ENCODE assay signal across 7 cellular contexts in genomic region chr16:30821441-30821840, GRCh38. TPM values are rescaled to one million over a fixed set of nuclear protein-coding genes. Genes with fewer than 3 reads are reported as not detected.
DNase-seq lines count a peak whose midpoint lies in the region; ATAC-seq, FAIRE-seq and TF ChIP-seq lines count a peak whose summit lies in the region.
"Not testable (repeated sequence)": the region's sequence is repeated elsewhere in the genome, so short reads cannot be mapped to it uniquely, and the experiment has no call there.

No MANE protein-coding gene starts in this region.

- intact Hi-C loops in left colon (cut with DNase I, micrococcal nuclease); transverse colon (cut with DNase I; ENCODE audit: low total_unique reads): not testable (repeated sequence)

- not testable (repeated sequence) for H3K9me3 ChIP-seq in neuronal stem cell (replicated peaks in 1 of 2; ENCODE audit: control insufficient read depth in 2 of 2, insufficient read depth in 1 of 2, low read depth in 1 of 2, low read length in 2 of 2); transverse colon

- H3K36me3 ChIP-seq in bronchial epithelial cell (ENCODE audit: control insufficient read depth, insufficient read depth, low read length); neuronal stem cell (replicated peaks in 1 of 2; ENCODE audit: control insufficient read depth in 2 of 2, insufficient read depth in 2 of 2, low read length in 2 of 2); transverse colon: not testable (repeated sequence)

- DNase-seq in DMS53 treated with DMSO at 0.1 percent for 48 hours (lab: John Stamatoyannopoulos, UW; ENCODE audit: unreplicated experiment) (peak; percentile 50), NCI-H510A (lab: John Stamatoyannopoulos, UW) (peak; percentile 26), NCI-H748 treated with DMSO at 0.1 percent for 48 hours (lab: John Stamatoyannopoulos, UW) (peak; percentile 3), bronchial epithelial cell (ENCODE audit: low read depth) (peak; percentile 19), left colon (peak; percentile 72 to 75), transverse colon (peak; percentile 57)
- not testable (repeated sequence) for DNase-seq in neuronal stem cell (ENCODE audit: low spot score)

- not testable (repeated sequence) for H4K8ac ChIP-seq in neuronal stem cell (ENCODE audit: low read depth, low read length)

- H3K18ac ChIP-seq in neuronal stem cell (ENCODE audit: low read length), result not testable (repeated sequence)

- WGBS in neuronal stem cell (ENCODE audit: extremely low coverage in 2 of 2, insufficient read length in 2 of 2, insufficient replicate concordance in 1 of 2), 2 donors, result no CpG with 5 or more reads among the region's 9 CpGs
- 30 to 67% methylated on average over 2 to 9 of the region's 9 CpGs for WGBS in transverse colon (ENCODE audit: low coverage in 1 of 2), 2 donors

- not testable (repeated sequence) for H3K9ac ChIP-seq in neuronal stem cell (ENCODE audit: low read depth, low read length, poor library complexity)

- ATAC-seq in left colon, result peak; percentile 79

- not testable (repeated sequence) for FAIRE-seq in bronchial epithelial cell (lab: Jason Lieb, UNC)

- not testable (repeated sequence) for TF ChIP-seq POLR2A in transverse colon (IDR thresholded peaks at IDR 0.05)

- in situ Hi-C loops in transverse colon (cut with MboI; ENCODE audit: low pct_ligation_motif_present in 1 of 4, low pct_unique_long_range_greater_than_20kb in 1 of 4, low sequenced_read_pairs in 3 of 4), result not testable (repeated sequence)

- not testable (repeated sequence) for H3K4ac ChIP-seq in neuronal stem cell (ENCODE audit: low read length)

- not testable (repeated sequence) for H3K23ac ChIP-seq in neuronal stem cell (ENCODE audit: low read depth, low read length, poor library complexity)

- TF ChIP-seq EP300 in transverse colon (IDR thresholded peaks at IDR 0.05; ENCODE audit: low read depth), result not testable (repeated sequence)

- H3K27ac ChIP-seq in neuronal stem cell (replicated peaks; ENCODE audit: low read length), result not testable (repeated sequence)
- peak overlapping the region in 3 of 4 donors; percentile 34 to 61 (median 51) for H3K27ac ChIP-seq in transverse colon

- H3K79me1 ChIP-seq in neuronal stem cell (ENCODE audit: low read depth, low read length), result not testable (repeated sequence)

- H2AFZ ChIP-seq in neuronal stem cell (ENCODE audit: low read length), result not testable (repeated sequence)

- H2BK12ac ChIP-seq in neuronal stem cell (ENCODE audit: low read length), result not testable (repeated sequence)

- H3K4me3 ChIP-seq in bronchial epithelial cell (ENCODE audit: low read depth, low read length); neuronal stem cell (ENCODE audit: low read length in 2 of 2); transverse colon: not testable (repeated sequence)

- H3K27me3 ChIP-seq in bronchial epithelial cell (ENCODE audit: control insufficient read depth, insufficient read depth, low read length); neuronal stem cell (ENCODE audit: control insufficient read depth in 3 of 3, insufficient read depth in 3 of 3, low read depth in 1 of 3, low read length in 3 of 3); transverse colon: not testable (repeated sequence)

- H3K14ac ChIP-seq in neuronal stem cell (ENCODE audit: low read length), result not testable (repeated sequence)

- H2BK120ac ChIP-seq in neuronal stem cell (ENCODE audit: low read depth, low read length), result not testable (repeated sequence)

- H3K4me1 ChIP-seq in neuronal stem cell (ENCODE audit: control insufficient read depth in 2 of 2, insufficient read depth in 1 of 2, low read depth in 1 of 2, low read length in 2 of 2), result not testable (repeated sequence)
- peaks cover 0 to 18% (median 2%) of the 10 kb centered on the region in 4 donors for H3K4me1 ChIP-seq in transverse colon

- not testable (repeated sequence) for H2AK5ac ChIP-seq in neuronal stem cell (ENCODE audit: low read depth, low read length)

- peak overlapping the region; percentile 66 for H2BK5ac ChIP-seq in neuronal stem cell (ENCODE audit: low read length)

- not testable (repeated sequence) for H2BK15ac ChIP-seq in neuronal stem cell (ENCODE audit: low read length)

- TF ChIP-seq CTCF in bronchial epithelial cell (IDR thresholded peaks at IDR 0.05; ENCODE audit: insufficient read depth, low read length, severe bottlenecking); transverse colon (IDR thresholded peaks at IDR 0.05): not testable (repeated sequence)

- H4K91ac ChIP-seq in neuronal stem cell (ENCODE audit: low read depth, low read length, poor library complexity), result not testable (repeated sequence)

- not testable (repeated sequence) for H3K4me2 ChIP-seq in neuronal stem cell (ENCODE audit: insufficient read depth, low read length, poor library complexity, severe bottlenecking)

RNA-seq across cellular contexts. Expression of gene ZNF629, which starts 34.4 kb away (rescaled TPM):
- total RNA-seq in bronchial epithelial cell (4.2 and 5.0 TPM in 2 replicates), left colon (10 to 100 TPM; 12.3 to 15.2 TPM), transverse colon (10 to 100 TPM; 13.5 to 29.9 (median 16.4) TPM)
- 10.7 TPM for polyA plus RNA-seq in neuronal stem cell (2013, experiment 1 of 2)
- 11.2 TPM for polyA plus RNA-seq in neuronal stem cell (2013, experiment 2 of 2)

RNA-seq across cellular contexts. Expression of gene RNF40, which starts 59.3 kb away (rescaled TPM):
- total RNA-seq in bronchial epithelial cell, result 38.7 and 44.5 TPM in 2 replicates
- total RNA-seq in left colon, result 10 to 100 TPM; 82.9 to 99.8 TPM
- polyA plus RNA-seq in neuronal stem cell (2013, experiment 1 of 2), result 35.7 TPM
- polyA plus RNA-seq in neuronal stem cell (2013, experiment 2 of 2), result 38.4 TPM
- 100 to 1,000 TPM in 1 of 4 donors, 10 to 100 TPM in 3; 55.3 to 105 (median 77.8) TPM for total RNA-seq in transverse colon

RNA-seq across cellular contexts. Expression of gene CFAP119, which starts 59.6 kb away (rescaled TPM):
- total RNA-seq in bronchial epithelial cell (0.26 and 1.1 TPM in 2 replicates), left colon (1 to 10 TPM; 5.9 to 7.8 TPM), transverse colon (10 to 100 TPM in 1 of 4 donors, 1 to 10 TPM in 3; 3.3 to 15.5 (median 6.0) TPM)
- polyA plus RNA-seq in neuronal stem cell (2013, experiment 1 of 2), result 7.2 TPM
- polyA plus RNA-seq in neuronal stem cell (2013, experiment 2 of 2), result 7.6 TPM
